22 cellular contexts compared by ENCODE assay signal in genomic region chr15:66718220-66718988, GRCh38. TPM values are rescaled to one million over a fixed set of nuclear protein-coding genes. Genes with fewer than 3 reads are reported as not detected.
DNase-seq lines count a peak whose midpoint lies in the region; ATAC-seq and TF ChIP-seq lines count a peak whose summit lies in the region.
"Had no signal": no experiment of that assay in that cellular context is flagged by ENCODE, and none has a peak within 500 bp of the region (broad histone marks: within the 10 kb centered on the region; RNA-seq: fewer than 3 reads in every experiment).

No MANE protein-coding gene starts in this region.

- no peak overlapping the region for H3K4me2 ChIP-seq in mesendoderm (ENCODE audit: low read length)
- H3K4me2 ChIP-seq: PC-9 had no signal

- no peak overlapping the region for H3K18ac ChIP-seq in mesendoderm (ENCODE audit: low read length)

- no peak overlapping the region for H3K56ac ChIP-seq in mesendoderm (ENCODE audit: low read length)

- H3K27ac ChIP-seq in cardiac muscle cell (peak overlapping the region; percentile 90), ascending aorta (peak overlapping the region; percentile 88 to 96), mesendoderm (ENCODE audit: low read depth, low read length) (no peak overlapping the region), tibial artery (peak overlapping the region; percentile 85 to 90)
- H3K27ac ChIP-seq: PC-9, SJCRH30 had no signal

- no peak overlapping the region for H2BK5ac ChIP-seq in mesendoderm (ENCODE audit: low read length)

- H2BK120ac ChIP-seq in mesendoderm (ENCODE audit: low read depth, low read length): no peak overlapping the region

- ATAC-seq in left ventricle myocardium superior (no peak), GM19467 (IDR thresholded peaks at IDR 0.05; ENCODE audit: unreplicated experiment) (no peak)
- ATAC-seq: esophagus mucosa had no signal

- H3K36me3 ChIP-seq in cardiac muscle cell (peaks cover 72% of the 10 kb centered on the region), ascending aorta (peaks cover 10 to 27% of the 10 kb centered on the region in 2 donors), mesendoderm (ENCODE audit: control insufficient read depth, insufficient read depth, low read length) (peaks cover 55% of the 10 kb centered on the region), tibial artery (peaks cover 16 to 33% (median 17%) of the 10 kb centered on the region in 3 donors)
- H3K36me3 ChIP-seq: SJCRH30 had no signal

- H3K27me3 ChIP-seq in cardiac muscle cell (no peaks in the 10 kb centered on the region), ascending aorta (no peaks in the 10 kb centered on the region), mesendoderm (ENCODE audit: insufficient read depth, low read length, poor library complexity) (no peaks in the 10 kb centered on the region), tibial artery (no peaks in the 10 kb centered on the region)
- H3K27me3 ChIP-seq: SJCRH30 had no signal

- peaks cover 72% of the 10 kb centered on the region for H3K79me1 ChIP-seq in mesendoderm (ENCODE audit: low read length)

- intact Hi-C loops in left ventricle myocardium superior (cut with micrococcal nuclease): no loop called here
- intact Hi-C loops in ascending aorta (cut with DNase I): loop anchor here (2.0 kb wide), 1 partner anchor 16 kb away; the partner anchor contains the start of gene SMAD6
- intact Hi-C loops in tibial artery (cut with DNase I; ENCODE audit: low total_unique reads): no loop called here

- H4K8ac ChIP-seq in mesendoderm (ENCODE audit: low read depth, low read length): no peak overlapping the region

- no peak overlapping the region for H3K23ac ChIP-seq in mesendoderm (ENCODE audit: low read length)

- no peak overlapping the region for H4K5ac ChIP-seq in mesendoderm (ENCODE audit: low read length)

- H2AK5ac ChIP-seq in mesendoderm (ENCODE audit: low read length): no peak overlapping the region

- DNase-seq in cardiac muscle cell (ENCODE audit: low read depth in 1 of 2, low spot score in 1 of 2) (no peak), left ventricle myocardium superior (no peak), ascending aorta (ENCODE audit: low spot score in 2 of 2) (no peak), mesendoderm (peak; percentile 56), tibial artery (no peak), iPS-NIHi7 (ENCODE audit: extremely low spot score) (no peak), DMS153 treated with DMSO at 0.1 percent for 48 hours (lab: John Stamatoyannopoulos, UW; ENCODE audit: unreplicated experiment) (no peak)
- DNase-seq: activated B cell treated with CpG ODN at 0.5 μM for 24 hours; activated CD4-positive, alpha-beta memory T cell treated with anti-CD3 and anti-CD28 coated beads, Interleukin-2, amount 10 ng/mL, durations not matched to agents 7 days and 5 days; activated naive CD4-positive, alpha-beta T cell treated with anti-CD3 and anti-CD28 coated beads for 36 hours; activated T-cell treated with anti-CD3 and anti-CD28 coated beads, Interleukin-2, amount 50 U/mL, for 24 hours; aorta; GDM1; GOT3; KG1; NCI-H187 treated with DMSO at 0.1 percent for 48 hours; NCI-H226; SJCRH30; stimulated activated CD4-positive, alpha-beta T cell treated with anti-CD3 and anti-CD28 coated beads, Interleukin-4, amount 100 ng/mL, for 4 hours had no signal

- TF ChIP-seq CTCF in cardiac muscle cell (IDR thresholded peaks at IDR 0.05; ENCODE audit: low read depth, low read length) (no peak), ascending aorta (IDR thresholded peaks at IDR 0.05) (no peak), tibial artery (IDR thresholded peaks at IDR 0.05) (no peak)

- no peak overlapping the region for H3K9ac ChIP-seq in mesendoderm (ENCODE audit: low read length)

- H3K4me1 ChIP-seq in cardiac muscle cell (ENCODE audit: low read depth) (peaks cover 84% of the 10 kb centered on the region), ascending aorta (peaks cover 28 to 64% of the 10 kb centered on the region in 2 donors), mesendoderm (ENCODE audit: control insufficient read depth, low read depth, low read length) (peaks cover 5% of the 10 kb centered on the region), tibial artery (peaks cover 0 to 95% (median 63%) of the 10 kb centered on the region in 4 donors)

- no peak overlapping the region for H2BK15ac ChIP-seq in mesendoderm (replicated peaks; ENCODE audit: low read depth)

- no peak overlapping the region for H3K4ac ChIP-seq in mesendoderm (ENCODE audit: low read depth, low read length)

- H3K9me3 ChIP-seq in cardiac muscle cell (ENCODE audit: low read depth) (no peaks in the 10 kb centered on the region), ascending aorta (no peaks in the 10 kb centered on the region), tibial artery (no peaks in the 10 kb centered on the region)
- H3K9me3 ChIP-seq: SJCRH30 had no signal

- H3K79me2 ChIP-seq in mesendoderm (ENCODE audit: control insufficient read depth, insufficient read depth, low read length): peaks cover 83% of the 10 kb centered on the region

- H3K4me3 ChIP-seq in cardiac muscle cell: no peak overlapping the region
- no peak overlapping the region for H3K4me3 ChIP-seq in ascending aorta
- H3K4me3 ChIP-seq in mesendoderm (ENCODE audit: low read length): no peak overlapping the region
- H3K4me3 ChIP-seq in tibial artery: no peak overlapping the region
- H3K4me3 ChIP-seq: PC-9, SJCRH30 had no signal

- no CpG with 5 or more reads among the region's 8 CpGs for WGBS in mesendoderm (ENCODE audit: extremely low coverage, insufficient coverage, low lambda C conversion rate)

RNA-seq across cellular contexts. Expression of gene SMAD6, which starts 16.4 kb away (rescaled TPM):
- 232 and 274 TPM in 2 replicates for total RNA-seq in cardiac muscle cell
- 106 and 155 TPM in 2 replicates for polyA plus RNA-seq in cardiac muscle cell
- total RNA-seq in left ventricle myocardium superior: 14.9 TPM
- 140 TPM for total RNA-seq in ascending aorta
- polyA plus RNA-seq in mesendoderm (2013, experiment 1 of 2): 7.8 TPM
- 7.4 TPM for polyA plus RNA-seq in mesendoderm (2013, experiment 2 of 2)
